Comparison of ENCODE assay signal across 21 cellular contexts in genomic region chr10:129679207-129679606, GRCh38.
A peak's percentile ranks its signal among the peaks of the same experiment; 100 is the strongest.
DNase-seq lines count a peak whose midpoint lies in the region; ATAC-seq, FAIRE-seq and TF ChIP-seq lines count a peak whose summit lies in the region.
"Had no signal": no experiment of that assay in that cellular context is flagged by ENCODE, and none has a peak within 500 bp of the region (broad histone marks: within the 10 kb centered on the region; RNA-seq: fewer than 3 reads in every experiment).

No MANE protein-coding gene starts in this region.

- no peaks in the 10 kb centered on the region for H3K36me3 Mint-ChIP-seq in activated naive CD4-positive, alpha-beta T cell treated with anti-CD3 and anti-CD28 coated beads, Interleukin-2, amount 10 ng/mL, durations not matched to agents 7 days and 5 days

- WGBS in HepG2 (ENCODE audit: low lambda C conversion rate) = 74% methylated on average over 10 of the region's 10 CpGs
- 45% methylated on average over 10 of the region's 10 CpGs for WGBS in right lobe of liver (ENCODE audit: insufficient coverage, low coverage, low lambda C conversion rate, missing lambda C conversion rate)

- no peak overlapping the region for H2AFZ ChIP-seq in HepG2 (ENCODE audit: low read length)

- TF ChIP-seq POLR2A in HepG2 (IDR thresholded peaks at IDR 0.05; ENCODE audit: insufficient read depth in 1 of 2, low read depth in 2 of 2, low read length in 2 of 2) = no peak
- no peak for TF ChIP-seq POLR2A in right lobe of liver (IDR thresholded peaks at IDR 0.05)

- FAIRE-seq in HepG2 (lab: Jason Lieb, UNC) = no peak
- FAIRE-seq in HTR-8/SVneo (lab: Jason Lieb, UNC) = no peak
- FAIRE-seq: A204.1, D721Med, G401.6, GM12891, GM19239 had no signal

- H3K9me3 ChIP-seq in HepG2 (ENCODE audit: low read length) = peaks cover 5% of the 10 kb centered on the region; the same call in 1 of the 2 replicates
- no peaks in the 10 kb centered on the region for H3K9me3 ChIP-seq in right lobe of liver
- no peaks in the 10 kb centered on the region for H3K9me3 ChIP-seq in BE2C
- H3K9me3 ChIP-seq: Caco-2 had no signal

- TF ChIP-seq EP300 in HepG2 (IDR thresholded peaks at IDR 0.05; ENCODE audit: low read depth in 2 of 2, low read length in 2 of 2) (no peak), HepG2 (CRISPR knock-in tag; IDR thresholded peaks at IDR 0.05; ENCODE audit: borderline replicate concordance) (no peak)

- intact Hi-C loops in HepG2 (cut with micrococcal nuclease; ENCODE audit: unreplicated experiment) (no loop called here), right lobe of liver (cut with DNase I) (no loop called here)

- H3K4me1 ChIP-seq in HepG2 (ENCODE audit: insufficient read depth, low read length) (no peaks in the 10 kb centered on the region), right lobe of liver (peaks cover 0 to 26% (median 0%) of the 10 kb centered on the region in 4 donors), BE2C (no peaks in the 10 kb centered on the region)
- H3K4me1 ChIP-seq: Caco-2 had no signal

- peaks cover 6% of the 10 kb centered on the region for H3K9me3 Mint-ChIP-seq in activated naive CD4-positive, alpha-beta T cell treated with anti-CD3 and anti-CD28 coated beads, Interleukin-2, amount 10 ng/mL, durations not matched to agents 7 days and 5 days
- H3K9me3 Mint-ChIP-seq: CD4-positive, alpha-beta T cell had no signal

- no peak overlapping the region for H3K4me3 ChIP-seq in HepG2 (replicated peaks in 1 of 3; ENCODE audit: insufficient read depth in 1 of 3, low read depth in 2 of 3, low read length in 3 of 3)
- H3K4me3 ChIP-seq in right lobe of liver = no peak overlapping the region
- no peak overlapping the region for H3K4me3 ChIP-seq in BE2C (ENCODE audit: low read depth, low read length)
- H3K4me3 ChIP-seq: BLaER1 treated with 17β-estradiol and CSF1 and Interleukin-3, amounts not matched to agents 10 nM and 100 nM had no signal

- CTCF ChIA-PET in activated naive CD4-positive, alpha-beta T cell treated with anti-CD3 and anti-CD28 coated beads, Interleukin-2, amount 10 ng/mL, durations not matched to agents 7 days and 5 days (lab: Charles Lee) = no interaction called here
- CTCF ChIA-PET in HepG2 (lab: Yijun Ruan, JAX; ENCODE audit: low intra/inter-chr PET ratio, low total read pairs) = no interaction called here

- H3K9ac ChIP-seq in HepG2 (ENCODE audit: insufficient read depth, low read depth, low read length) = no peak overlapping the region
- H3K9ac ChIP-seq: BLaER1 treated with 17β-estradiol and CSF1 and Interleukin-3, amounts not matched to agents 10 nM and 100 nM had no signal

- no peak overlapping the region for H3K4me2 ChIP-seq in HepG2 (ENCODE audit: low read depth, low read length)
- H3K4me2 ChIP-seq: BLaER1 treated with 17β-estradiol and CSF1 and Interleukin-3, amounts not matched to agents 10 nM and 100 nM had no signal

- TF ChIP-seq RAD21 in HepG2 (CRISPR knock-in tag; IDR thresholded peaks at IDR 0.05) = no peak

- H3K27me3 Mint-ChIP-seq in activated naive CD4-positive, alpha-beta T cell treated with anti-CD3 and anti-CD28 coated beads, Interleukin-2, amount 10 ng/mL, durations not matched to agents 7 days and 5 days = no peaks in the 10 kb centered on the region
- H3K27me3 Mint-ChIP-seq: CD4-positive, alpha-beta T cell had no signal

- no peaks in the 10 kb centered on the region for H3K79me2 ChIP-seq in HepG2 (ENCODE audit: insufficient read depth, low read length)

- POLR2A ChIA-PET in HepG2 (lab: Yijun Ruan, JAX) = no interaction called here

- H3K27ac ChIP-seq in HepG2 (ENCODE audit: extremely low read length, insufficient read depth, low read length) = no peak overlapping the region
- H3K27ac ChIP-seq in right lobe of liver = peak overlapping the region in 1 of 3 donors; percentile 43
- H3K27ac ChIP-seq: 22Rv1; BLaER1 treated with 17β-estradiol and CSF1 and Interleukin-3, amounts not matched to agents 10 nM and 100 nM; C4-2B had no signal

- H3K4me1 Mint-ChIP-seq in activated naive CD4-positive, alpha-beta T cell treated with anti-CD3 and anti-CD28 coated beads, Interleukin-2, amount 10 ng/mL, durations not matched to agents 7 days and 5 days = no peaks in the 10 kb centered on the region

- no peak overlapping the region for H3K4me3 Mint-ChIP-seq in activated naive CD4-positive, alpha-beta T cell treated with anti-CD3 and anti-CD28 coated beads, Interleukin-2, amount 10 ng/mL, durations not matched to agents 7 days and 5 days
- H3K4me3 Mint-ChIP-seq: CD4-positive, alpha-beta T cell; CD8-positive, alpha-beta T cell had no signal

- H4K20me1 ChIP-seq in HepG2 (ENCODE audit: insufficient read depth, low read length) = no peaks in the 10 kb centered on the region
- H4K20me1 ChIP-seq: BLaER1 treated with 17β-estradiol and CSF1 and Interleukin-3, amounts not matched to agents 10 nM and 100 nM had no signal

- BruUV-seq in HepG2 (replicated peaks; lab: Mats Ljungman, UMichigan) = no TSS peak

- H3K36me3 ChIP-seq in HepG2 (replicated peaks in 1 of 2; ENCODE audit: control insufficient read depth in 1 of 2, insufficient read depth in 2 of 2, low read length in 2 of 2) = no peaks in the 10 kb centered on the region
- H3K36me3 ChIP-seq in right lobe of liver = peaks cover 0 to 2% (median 0%) of the 10 kb centered on the region in 4 donors
- no peaks in the 10 kb centered on the region for H3K36me3 ChIP-seq in BE2C

- in situ Hi-C loops in HepG2 (cut with HindIII; ENCODE audit: extremely low pct_ligation_motif_present, low pct_unique_long_range_greater_than_20kb) = no loop called here

- DNase-seq in activated naive CD4-positive, alpha-beta T cell treated with anti-CD3 and anti-CD28 coated beads, Interleukin-2, amount 10 ng/mL, durations not matched to agents 7 days and 5 days = no peak
- DNase-seq in activated naive CD4-positive, alpha-beta T cell treated with Interleukin-2 at 50 U/mL for 16 hours = no peak
- DNase-seq in HepG2 (ENCODE audit: low spot score) = peak; percentile 3
- no peak for DNase-seq in right lobe of liver
- DNase-seq in BE2C = no peak
- no peak for DNase-seq in HTR-8/SVneo (ENCODE audit: insufficient read length, low spot score)
- DNase-seq: ACHN; Caco-2; Calu3; CD4-positive, alpha-beta T cell; CD8-positive, alpha-beta T cell; DMS79 treated with DMSO at 0.1 percent for 48 hours; GF-D8 had no signal

- H3K27ac Mint-ChIP-seq in activated naive CD4-positive, alpha-beta T cell treated with anti-CD3 and anti-CD28 coated beads, Interleukin-2, amount 10 ng/mL, durations not matched to agents 7 days and 5 days = peak overlapping the region; percentile 19
- H3K27ac Mint-ChIP-seq: CD4-positive, alpha-beta T cell; CD8-positive, alpha-beta T cell had no signal

- no peak for TF ChIP-seq CTCF in HepG2 (CRISPR knock-in tag; IDR thresholded peaks at IDR 0.05)
- TF ChIP-seq CTCF in right lobe of liver (IDR thresholded peaks at IDR 0.05) = no peak
- TF ChIP-seq CTCF in BE2C (IDR thresholded peaks at IDR 0.05; ENCODE audit: low read depth, low read length) = no peak

- H3K27me3 ChIP-seq in HepG2 (ENCODE audit: control insufficient read depth in 1 of 2, insufficient read depth in 2 of 2, low read length in 2 of 2) (no peaks in the 10 kb centered on the region), right lobe of liver (no peaks in the 10 kb centered on the region), BE2C (no peaks in the 10 kb centered on the region)
- H3K27me3 ChIP-seq: BLaER1 treated with 17β-estradiol and CSF1 and Interleukin-3, amounts not matched to agents 10 nM and 100 nM had no signal

- no peak for ATAC-seq in HepG2
- peak; percentile 68 to 86 (median 78) for ATAC-seq in right lobe of liver
- ATAC-seq: CD8-positive, alpha-beta T cell had no signal

TF ChIP-seq in HepG2, 621 proteins besides CTCF, POLR2A, EP300 and RAD21 (continues in another document):
- TF ChIP-seq GZF1 (CRISPR knock-in tag; IDR thresholded peaks at IDR 0.05) = no peak
